ENCODE assay signal across 8 cellular contexts in the genomic region with DNA sequence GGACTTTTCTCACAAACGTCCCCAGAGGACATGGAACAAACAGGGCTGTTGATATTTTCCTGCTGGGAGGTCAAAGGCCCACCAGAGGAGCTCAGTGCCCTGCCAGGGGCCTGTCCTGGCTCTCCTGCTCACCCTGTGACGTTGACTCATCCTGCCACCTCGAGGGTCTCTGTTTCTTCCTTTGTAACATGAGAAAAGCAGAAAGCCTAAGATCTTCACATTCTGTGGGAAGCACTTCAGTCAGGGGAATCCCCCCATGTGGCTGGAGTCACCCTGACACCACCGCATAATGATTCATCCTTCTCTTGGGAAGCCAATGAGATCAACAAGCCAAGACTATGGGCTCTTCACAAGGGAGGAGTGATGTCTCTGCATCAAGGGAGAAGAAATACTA.
A peak's percentile ranks its signal among the peaks of the same experiment; 100 is the strongest.
DNase-seq lines count a peak whose midpoint lies in the region; ATAC-seq and TF ChIP-seq lines count a peak whose summit lies in the region.

No MANE protein-coding gene starts in this region.

- H3K79me2 ChIP-seq in SK-N-SH (ENCODE audit: insufficient read depth): no peaks in the 10 kb centered on the region

- peaks cover 3% of the 10 kb centered on the region for H3K36me3 Mint-ChIP-seq in central memory CD8-positive, alpha-beta T cell (ENCODE audit: insufficient read depth)

- TF ChIP-seq CTCF in GM13976 (IDR thresholded peaks at IDR 0.05; ENCODE audit: borderline replicate concordance, control extremely low read depth, extremely low read depth, insufficient read depth, missing control alignments) (no peak), SK-N-SH (IDR thresholded peaks at IDR 0.05) (no peak)

- no peaks in the 10 kb centered on the region for H4K20me1 ChIP-seq in SK-N-SH (ENCODE audit: insufficient read depth)

- no peaks in the 10 kb centered on the region for H3F3A ChIP-seq in SK-N-SH (replicated peaks; ENCODE audit: insufficient read depth)

- H3K9me3 Mint-ChIP-seq in central memory CD8-positive, alpha-beta T cell: peaks cover 5% of the 10 kb centered on the region

- 24% methylated on average over 4 of the region's 4 CpGs for WGBS in SK-N-SH (ENCODE audit: low lambda C conversion rate)

- CTCF ChIA-PET in SK-N-SH (lab: Yijun Ruan, JAX): interaction anchor here (1.4 kb wide), 1 partner anchor 27 kb away, joined by 5 read pairs; no protein-coding TSS in a partner anchor

- H3K4me3 Mint-ChIP-seq in central memory CD8-positive, alpha-beta T cell: no peak overlapping the region

- no peak overlapping the region for H2AFZ ChIP-seq in SK-N-SH (ENCODE audit: low read depth)

- H3K4me1 Mint-ChIP-seq in central memory CD8-positive, alpha-beta T cell: peaks cover 52% of the 10 kb centered on the region

- peak overlapping the region in 1 of 2 experiments; percentile 24; a peak in 1 of 4 replicates for H3K27ac ChIP-seq in SK-N-SH (ENCODE audit: low read depth in 2 of 2, low read length in 1 of 2)

- no peak for TF ChIP-seq EP300 in SK-N-SH (IDR thresholded peaks at IDR 0.05; ENCODE audit: borderline replicate concordance in 1 of 2, low read depth in 1 of 2, low read length in 1 of 2)

- H3K9me3 ChIP-seq in SK-N-SH: no peaks in the 10 kb centered on the region

- no peak overlapping the region for H3K9ac ChIP-seq in SK-N-SH

- H3K27me3 Mint-ChIP-seq in central memory CD8-positive, alpha-beta T cell: no peaks in the 10 kb centered on the region

- no peak overlapping the region for H3K4me2 ChIP-seq in SK-N-SH

- no peak overlapping the region for H3K4me3 ChIP-seq in SK-N-SH (ENCODE audit: low read depth in 2 of 2, low read length in 1 of 2)

- H3K36me3 ChIP-seq in SK-N-SH (replicated peaks in 1 of 2; ENCODE audit: control insufficient read depth in 1 of 2, insufficient read depth in 2 of 2, low read length in 1 of 2): no peaks in the 10 kb centered on the region

- H3K27ac Mint-ChIP-seq in central memory CD8-positive, alpha-beta T cell (ENCODE audit: low read depth): peak overlapping the region; percentile 44

- peaks cover 0 to under 1% of the 10 kb centered on the region in 2 experiments; a peak in 2 of 4 replicates for H3K4me1 ChIP-seq in SK-N-SH (ENCODE audit: control insufficient read depth in 1 of 2, insufficient read depth in 2 of 2, low read depth in 1 of 2, low read length in 1 of 2)

- peak; percentile 52 for DNase-seq in GM13976 (ENCODE audit: low spot score)
- DNase-seq in SK-N-SH: no peak
- no peak for DNase-seq in central memory CD8-positive, alpha-beta T cell (ENCODE audit: low spot score in 2 of 2)
- peak; percentile 58 to 59 for DNase-seq in stimulated activated CD4-positive, alpha-beta T cell treated with anti-CD3 and anti-CD28 coated beads, Interleukin-2, amount 100 ng/mL, for 24 hours
- no peak for DNase-seq in COR-L47 (lab: John Stamatoyannopoulos, UW)

- no peak for ATAC-seq in central memory CD8-positive, alpha-beta T cell (replicated peaks; ENCODE audit: extremely low read depth, poor library complexity, severe bottlenecking)
- ATAC-seq in HG02610 (IDR thresholded peaks at IDR 0.05; ENCODE audit: unreplicated experiment): no peak
- ATAC-seq in GM21717 (IDR thresholded peaks at IDR 0.05; ENCODE audit: unreplicated experiment): no peak
- no peak for ATAC-seq in HG02678 (IDR thresholded peaks at IDR 0.05; ENCODE audit: unreplicated experiment)

- in situ Hi-C loops in GM13976 (cut with MboI; ENCODE audit: low sequenced_read_pairs, unreplicated experiment): no loop called here

- no peak for TF ChIP-seq RAD21 in SK-N-SH (IDR thresholded peaks at IDR 0.05; ENCODE audit: low read length)

- no peaks in the 10 kb centered on the region for H3K9me2 ChIP-seq in SK-N-SH

- no peaks in the 10 kb centered on the region for H3K27me3 ChIP-seq in SK-N-SH (ENCODE audit: insufficient read depth)

- POLR2A ChIA-PET in SK-N-SH (lab: Yijun Ruan, JAX): no interaction called here

TF ChIP-seq in SK-N-SH, 30 proteins besides CTCF, POLR2A, EP300 and RAD21:
- TF ChIP-seq EZH2phosphoT487 (IDR thresholded peaks at IDR 0.05; ENCODE audit: borderline replicate concordance, low read depth) (no peak), FOSL2 (IDR thresholded peaks at IDR 0.05; ENCODE audit: borderline replicate concordance, low read depth) (peak; percentile 53), NFIC (IDR thresholded peaks at IDR 0.05; ENCODE audit: borderline replicate concordance) (no peak), NRF1 (IDR thresholded peaks at IDR 0.05; ENCODE audit: low read depth, low read length) (no peak), RFX5 (IDR thresholded peaks at IDR 0.05; ENCODE audit: low read length) (no peak), FOXJ3 (CRISPR knock-in tag; IDR thresholded peaks at IDR 0.05) (no peak), GABPA (IDR thresholded peaks at IDR 0.05; ENCODE audit: low read depth) (no peak), ELF1 (IDR thresholded peaks at IDR 0.05) (no peak), CHD2 (IDR thresholded peaks at IDR 0.05; ENCODE audit: low read length, partially characterized antibody) (no peak), POLR2AphosphoS5 (IDR thresholded peaks at IDR 0.05; ENCODE audit: low read depth, low read length) (no peak), GATA2 (CRISPR knock-in tag; IDR thresholded peaks at IDR 0.05) (no peak)
- TF ChIP-seq, protein P1, sequence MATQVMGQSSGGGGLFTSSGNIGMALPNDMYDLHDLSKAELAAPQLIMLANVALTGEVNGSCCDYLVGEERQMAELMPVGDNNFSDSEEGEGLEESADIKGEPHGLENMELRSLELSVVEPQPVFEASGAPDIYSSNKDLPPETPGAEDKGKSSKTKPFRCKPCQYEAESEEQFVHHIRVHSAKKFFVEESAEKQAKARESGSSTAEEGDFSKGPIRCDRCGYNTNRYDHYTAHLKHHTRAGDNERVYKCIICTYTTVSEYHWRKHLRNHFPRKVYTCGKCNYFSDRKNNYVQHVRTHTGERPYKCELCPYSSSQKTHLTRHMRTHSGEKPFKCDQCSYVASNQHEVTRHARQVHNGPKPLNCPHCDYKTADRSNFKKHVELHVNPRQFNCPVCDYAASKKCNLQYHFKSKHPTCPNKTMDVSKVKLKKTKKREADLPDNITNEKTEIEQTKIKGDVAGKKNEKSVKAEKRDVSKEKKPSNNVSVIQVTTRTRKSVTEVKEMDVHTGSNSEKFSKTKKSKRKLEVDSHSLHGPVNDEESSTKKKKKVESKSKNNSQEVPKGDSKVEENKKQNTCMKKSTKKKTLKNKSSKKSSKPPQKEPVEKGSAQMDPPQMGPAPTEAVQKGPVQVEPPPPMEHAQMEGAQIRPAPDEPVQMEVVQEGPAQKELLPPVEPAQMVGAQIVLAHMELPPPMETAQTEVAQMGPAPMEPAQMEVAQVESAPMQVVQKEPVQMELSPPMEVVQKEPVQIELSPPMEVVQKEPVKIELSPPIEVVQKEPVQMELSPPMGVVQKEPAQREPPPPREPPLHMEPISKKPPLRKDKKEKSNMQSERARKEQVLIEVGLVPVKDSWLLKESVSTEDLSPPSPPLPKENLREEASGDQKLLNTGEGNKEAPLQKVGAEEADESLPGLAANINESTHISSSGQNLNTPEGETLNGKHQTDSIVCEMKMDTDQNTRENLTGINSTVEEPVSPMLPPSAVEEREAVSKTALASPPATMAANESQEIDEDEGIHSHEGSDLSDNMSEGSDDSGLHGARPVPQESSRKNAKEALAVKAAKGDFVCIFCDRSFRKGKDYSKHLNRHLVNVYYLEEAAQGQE (IDR thresholded peaks at IDR 0.05; ENCODE audit: low read depth, low read length): no peak
- TF ChIP-seq, protein P2, sequence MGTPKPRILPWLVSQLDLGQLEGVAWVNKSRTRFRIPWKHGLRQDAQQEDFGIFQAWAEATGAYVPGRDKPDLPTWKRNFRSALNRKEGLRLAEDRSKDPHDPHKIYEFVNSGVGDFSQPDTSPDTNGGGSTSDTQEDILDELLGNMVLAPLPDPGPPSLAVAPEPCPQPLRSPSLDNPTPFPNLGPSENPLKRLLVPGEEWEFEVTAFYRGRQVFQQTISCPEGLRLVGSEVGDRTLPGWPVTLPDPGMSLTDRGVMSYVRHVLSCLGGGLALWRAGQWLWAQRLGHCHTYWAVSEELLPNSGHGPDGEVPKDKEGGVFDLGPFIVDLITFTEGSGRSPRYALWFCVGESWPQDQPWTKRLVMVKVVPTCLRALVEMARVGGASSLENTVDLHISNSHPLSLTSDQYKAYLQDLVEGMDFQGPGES (IDR thresholded peaks at IDR 0.05; ENCODE audit: low read depth, low read length): no peak
- TF ChIP-seq, protein P3, sequence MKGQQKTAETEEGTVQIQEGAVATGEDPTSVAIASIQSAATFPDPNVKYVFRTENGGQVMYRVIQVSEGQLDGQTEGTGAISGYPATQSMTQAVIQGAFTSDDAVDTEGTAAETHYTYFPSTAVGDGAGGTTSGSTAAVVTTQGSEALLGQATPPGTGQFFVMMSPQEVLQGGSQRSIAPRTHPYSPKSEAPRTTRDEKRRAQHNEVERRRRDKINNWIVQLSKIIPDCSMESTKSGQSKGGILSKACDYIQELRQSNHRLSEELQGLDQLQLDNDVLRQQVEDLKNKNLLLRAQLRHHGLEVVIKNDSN (IDR thresholded peaks at IDR 0.05; ENCODE audit: borderline replicate concordance, low read depth): no peak
- TF ChIP-seq, protein P4, sequence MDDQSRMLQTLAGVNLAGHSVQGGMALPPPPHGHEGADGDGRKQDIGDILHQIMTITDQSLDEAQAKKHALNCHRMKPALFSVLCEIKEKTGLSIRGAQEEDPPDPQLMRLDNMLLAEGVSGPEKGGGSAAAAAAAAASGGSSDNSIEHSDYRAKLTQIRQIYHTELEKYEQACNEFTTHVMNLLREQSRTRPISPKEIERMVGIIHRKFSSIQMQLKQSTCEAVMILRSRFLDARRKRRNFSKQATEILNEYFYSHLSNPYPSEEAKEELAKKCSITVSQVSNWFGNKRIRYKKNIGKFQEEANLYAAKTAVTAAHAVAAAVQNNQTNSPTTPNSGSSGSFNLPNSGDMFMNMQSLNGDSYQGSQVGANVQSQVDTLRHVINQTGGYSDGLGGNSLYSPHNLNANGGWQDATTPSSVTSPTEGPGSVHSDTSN (IDR thresholded peaks at IDR 0.05): 0 out of 2 replicates have a peak, but pooled peaks have one; percentile 6

Comparison
In these comparisons a context has a peak if more than half of its experiments do, and no peak if none do; other contexts are left out.
1. DNase-seq: peak in GM13976 (single experiment) and stimulated activated CD4-positive, alpha-beta T cell treated with anti-CD3 and anti-CD28 coated beads, Interleukin-2, amount 100 ng/mL, for 24 hours (2 of 2); none in SK-N-SH (single experiment), central memory CD8-positive, alpha-beta T cell (0 of 2) and COR-L47 (single experiment).